18 cellular contexts compared by ENCODE assay signal in the genomic region with DNA sequence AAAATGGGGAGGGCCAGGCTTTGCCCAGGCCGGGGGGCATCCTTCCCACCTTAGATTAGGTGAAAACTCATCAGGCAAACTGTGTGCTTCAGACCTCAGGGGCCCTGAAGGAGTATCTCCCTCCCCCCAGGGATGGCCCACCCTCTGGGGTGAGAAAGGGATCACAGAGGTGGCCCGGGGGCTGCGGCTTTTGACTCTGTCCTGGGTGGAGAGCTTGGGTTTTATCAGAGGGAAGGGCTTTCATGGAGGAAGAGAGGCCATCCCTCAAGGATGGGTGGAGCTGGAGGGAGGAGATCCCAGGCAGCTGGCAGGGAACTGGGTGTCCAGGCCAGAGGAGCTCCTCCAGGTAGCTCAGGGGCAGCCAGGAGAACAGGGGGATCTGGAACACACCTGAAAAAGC. TPM values are rescaled to one million over a fixed set of nuclear protein-coding genes. Genes with fewer than 3 reads are reported as not detected.
DNase-seq lines count a peak whose midpoint lies in the region; TF ChIP-seq lines count a peak whose summit lies in the region.
"Had no signal": no experiment of that assay in that cellular context is flagged by ENCODE, and none has a peak within 500 bp of the region (broad histone marks: within the 10 kb centered on the region; RNA-seq: fewer than 3 reads in every experiment).

No MANE protein-coding gene starts in this region.

- peak overlapping the region in 2 of 3 experiments; percentile 47 to 67 for H3K4me3 Mint-ChIP-seq in nephron
- H3K4me3 Mint-ChIP-seq: CD14-positive monocyte; CD4-positive, alpha-beta memory T cell had no signal

- H3K36me3 Mint-ChIP-seq in nephron (ENCODE audit: low read depth), result no peaks in the 10 kb centered on the region
- H3K36me3 Mint-ChIP-seq: CD14-positive monocyte had no signal

- no peak for TF ChIP-seq CTCF in RWPE1 (conservative IDR thresholded peaks at IDR 0.05; ENCODE audit: low read depth)
- TF ChIP-seq CTCF in nephron (IDR thresholded peaks at IDR 0.05; ENCODE audit: unreplicated experiment in 3 of 3), result no peak

- no peak overlapping the region for H3K4me3 ChIP-seq in BLaER1 treated with 17β-estradiol and CSF1 and Interleukin-3, amounts not matched to agents 10 nM and 100 nM
- no peak overlapping the region for H3K4me3 ChIP-seq in MG63

- H3K9me3 Mint-ChIP-seq in nephron, result no peaks in the 10 kb centered on the region
- H3K9me3 Mint-ChIP-seq: CD4-positive, alpha-beta memory T cell; IgD-negative memory B cell had no signal

- peak overlapping the region in 1 of 3 experiments; percentile 39 for H3K27ac Mint-ChIP-seq in nephron
- H3K27ac Mint-ChIP-seq: CD14-positive monocyte, IgD-negative memory B cell had no signal

- H3K36me3 ChIP-seq in BLaER1 treated with 17β-estradiol and CSF1 and Interleukin-3, amounts not matched to agents 10 nM and 100 nM, result no peaks in the 10 kb centered on the region; a peak in 1 of 22 replicates
- no peaks in the 10 kb centered on the region for H3K36me3 ChIP-seq in MG63
- H3K36me3 ChIP-seq: BE2C had no signal

- H3K9me3 ChIP-seq in BLaER1 treated with 17β-estradiol and CSF1 and Interleukin-3, amounts not matched to agents 10 nM and 100 nM (replicated peaks in 1 of 11), result no peaks in the 10 kb centered on the region
- no peaks in the 10 kb centered on the region for H3K9me3 ChIP-seq in MG63
- H3K9me3 ChIP-seq: BE2C had no signal

- CTCF ChIA-PET in RWPE1 (lab: Yijun Ruan, JAX), result no interaction called here

- H3K27me3 ChIP-seq in BLaER1 treated with 17β-estradiol and CSF1 and Interleukin-3, amounts not matched to agents 10 nM and 100 nM, result peaks cover 0 to 7% (median 0%) of the 10 kb centered on the region in 11 experiments; a peak in 5 of 22 replicates
- no peaks in the 10 kb centered on the region for H3K27me3 ChIP-seq in MG63
- H3K27me3 ChIP-seq: BE2C had no signal

- peak overlapping the region in 9 of 11 experiments; percentile 80 to 97 (median 87); a peak in 14 of 22 replicates for H3K4me2 ChIP-seq in BLaER1 treated with 17β-estradiol and CSF1 and Interleukin-3, amounts not matched to agents 10 nM and 100 nM

- peak overlapping the region in 1 of 11 experiments; percentile 9; a peak in 1 of 22 replicates for H3K9ac ChIP-seq in BLaER1 treated with 17β-estradiol and CSF1 and Interleukin-3, amounts not matched to agents 10 nM and 100 nM

- H3K27ac ChIP-seq in BLaER1 treated with 17β-estradiol and CSF1 and Interleukin-3, amounts not matched to agents 10 nM and 100 nM, result peak overlapping the region in 2 of 11 experiments; percentile 29 to 32; a peak in 3 of 22 replicates
- H3K27ac ChIP-seq in RWPE1, result peak overlapping the region; percentile 10; the same call in 1 of the 2 replicates

- no peaks in the 10 kb centered on the region for H3K27me3 Mint-ChIP-seq in nephron (ENCODE audit: low read depth)
- H3K27me3 Mint-ChIP-seq: CD4-positive, alpha-beta memory T cell; IgD-negative memory B cell had no signal

- peaks cover 22% of the 10 kb centered on the region for H3K4me1 Mint-ChIP-seq in nephron

- H3K4me1 ChIP-seq in BLaER1 treated with 17β-estradiol and CSF1 and Interleukin-3, amounts not matched to agents 10 nM and 100 nM, result peaks cover 56 to 88% (median 73%) of the 10 kb centered on the region in 10 experiments
- H3K4me1 ChIP-seq: BE2C had no signal

- POLR2A ChIA-PET in RWPE1 (lab: Yijun Ruan, JAX; ENCODE audit: low non-redundant PET), result no interaction called here

- DNase-seq in RWPE1 (ENCODE audit: low spot score) (no peak), LoVo (ENCODE audit: low spot score) (no peak), mesenteric fat pad (ENCODE audit: low spot score) (no peak), MG63 (no peak)
- DNase-seq: ACHN; BE2C; CD4-positive, alpha-beta memory T cell; DMS153; DMS79; GDM1; GOT3; H7 had no signal

- peaks cover 0 to 7% (median 0%) of the 10 kb centered on the region in 11 experiments; a peak in 7 of 22 replicates for H4K20me1 ChIP-seq in BLaER1 treated with 17β-estradiol and CSF1 and Interleukin-3, amounts not matched to agents 10 nM and 100 nM

RNA-seq across cellular contexts. Expression of gene PPP2R5B, which starts 3.1 kb away (rescaled TPM):
- total RNA-seq in mesenteric fat pad, result 28.3 TPM
- 5.4 and 8.8 TPM in 2 replicates for total RNA-seq in MG63 (2014; rRNA removed; shearing (Covaris generic); ENCODE audit: low replicate concordance)

RNA-seq across cellular contexts. Expression of gene ATG2A, which starts 4.4 kb away (rescaled TPM):
- total RNA-seq in mesenteric fat pad, result 22.2 TPM
- total RNA-seq in MG63 (2014; rRNA removed; shearing (Covaris generic); ENCODE audit: low replicate concordance), result 4.6 and 18.6 TPM in 2 replicates

RNA-seq across cellular contexts. Expression of gene GPHA2, which starts 14.3 kb away (rescaled TPM):
- total RNA-seq in mesenteric fat pad, result not detected
- total RNA-seq in MG63 (2014; rRNA removed; shearing (Covaris generic); ENCODE audit: low replicate concordance), result not detected in 2 replicates
- total RNA-seq: Daoy, H7 had no signal

RNA-seq across cellular contexts. Expression of gene EHD1, which starts 43.0 kb away (rescaled TPM):
- 95.0 TPM for total RNA-seq in mesenteric fat pad
- 62.9 and 64.8 TPM in 2 replicates for total RNA-seq in MG63 (2014; rRNA removed; shearing (Covaris generic); ENCODE audit: low replicate concordance)

RNA-seq across cellular contexts. Expression of gene MAJIN, which starts 50.5 kb away (rescaled TPM):
- not detected for total RNA-seq in mesenteric fat pad
- total RNA-seq in MG63 (2014; rRNA removed; shearing (Covaris generic); ENCODE audit: low replicate concordance), result not detected in 2 replicates
- total RNA-seq: Daoy, HepG2 had no signal
